In the genomic region with DNA sequence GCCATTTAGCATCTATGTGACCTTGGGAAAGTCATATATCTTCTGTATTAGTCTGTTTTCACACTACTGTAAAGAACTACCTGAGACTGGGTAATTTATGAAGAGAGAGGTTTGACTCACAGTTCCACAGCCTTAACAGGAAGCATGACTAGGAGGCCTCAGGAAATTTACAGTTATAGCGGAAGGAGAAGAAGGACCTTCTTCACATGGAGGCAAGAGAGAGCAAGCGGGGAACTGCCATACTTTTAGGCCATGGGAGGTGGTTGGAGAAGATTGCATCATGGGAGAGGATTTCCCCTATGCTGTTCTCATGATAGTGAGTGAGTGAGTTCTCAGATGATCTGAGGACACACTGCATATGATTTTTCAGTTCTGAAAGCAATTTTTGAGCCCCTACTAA, we compare ENCODE assay signal across 34 cellular contexts.
DNase-seq lines count a peak whose midpoint lies in the region; ATAC-seq, FAIRE-seq and TF ChIP-seq lines count a peak whose summit lies in the region.
"Had no signal": no experiment of that assay in that cellular context is flagged by ENCODE, and none has a peak within 500 bp of the region (broad histone marks: within the 10 kb centered on the region; RNA-seq: fewer than 3 reads in every experiment).

No MANE protein-coding gene starts in this region.

- no peaks in the 10 kb centered on the region for H3K9me1 ChIP-seq in keratinocyte (ENCODE audit: control insufficient read depth, extremely low read depth, insufficient read depth, low read length)

- intact Hi-C loops in Right ventricle myocardium inferior (cut with DNase I): no loop called here

- peak overlapping the region; percentile 21 to 79 (median 64) for H3K4me2 ChIP-seq in BLaER1 treated with 17β-estradiol and CSF1 and Interleukin-3, amounts not matched to agents 10 nM and 100 nM
- H3K4me2 ChIP-seq in keratinocyte (ENCODE audit: control insufficient read depth, extremely low read depth, insufficient read depth, low read depth, low read length): no peak overlapping the region
- H3K4me2 ChIP-seq: KMS-11 had no signal

- H3K27me3 ChIP-seq in BLaER1 treated with 17β-estradiol and CSF1 and Interleukin-3, amounts not matched to agents 10 nM and 100 nM: no peaks in the 10 kb centered on the region
- H3K27me3 ChIP-seq in keratinocyte (ENCODE audit: control insufficient read depth, extremely low read depth, insufficient read depth, low read length): no peaks in the 10 kb centered on the region
- H3K27me3 ChIP-seq: adrenal gland, esophagus muscularis mucosa, gastrocnemius medialis, vagina had no signal

- H3K36me3 ChIP-seq in BLaER1 treated with 17β-estradiol and CSF1 and Interleukin-3, amounts not matched to agents 10 nM and 100 nM: peaks cover 0 to 28% (median 9%) of the 10 kb centered on the region in 11 experiments; a peak in 9 of 22 replicates
- H3K36me3 ChIP-seq in keratinocyte (ENCODE audit: control insufficient read depth in 2 of 2, extremely low read depth in 1 of 2, insufficient read depth in 2 of 2, low read length in 2 of 2): peaks cover 0 to 3% of the 10 kb centered on the region in 2 experiments
- H3K36me3 ChIP-seq: adrenal gland, esophagus muscularis mucosa, gastrocnemius medialis, thoracic aorta, vagina, WERI-Rb-1 had no signal

- FAIRE-seq in keratinocyte (lab: Jason Lieb, UNC): peak; percentile 56

- H3K27ac ChIP-seq in BLaER1 treated with 17β-estradiol and CSF1 and Interleukin-3, amounts not matched to agents 10 nM and 100 nM: peak overlapping the region in 10 of 11 experiments; percentile 16 to 86 (median 66); a peak in 18 of 22 replicates
- peak overlapping the region; percentile 13 for H3K27ac ChIP-seq in keratinocyte (ENCODE audit: control insufficient read depth, insufficient read depth, low read length)
- H3K27ac ChIP-seq: adrenal gland, esophagus muscularis mucosa, gastrocnemius medialis, KMS-11, thoracic aorta, vagina, WERI-Rb-1 had no signal

- peak overlapping the region in 5 of 10 experiments; percentile 1 to 38 (median 35); a peak in 6 of 20 replicates for H3K4me3 ChIP-seq in BLaER1 treated with 17β-estradiol and CSF1 and Interleukin-3, amounts not matched to agents 10 nM and 100 nM
- H3K4me3 ChIP-seq in choroid plexus epithelial cell (ENCODE audit: low read depth, low read length): no peak overlapping the region
- H3K4me3 ChIP-seq in keratinocyte (ENCODE audit: control insufficient read depth in 2 of 3, extremely low read depth in 1 of 3, insufficient read depth in 2 of 3, low read depth in 1 of 3, low read length in 3 of 3): no peak overlapping the region
- H3K4me3 ChIP-seq: adrenal gland, esophagus muscularis mucosa, gastrocnemius medialis, thoracic aorta, vagina had no signal

- no peaks in the 10 kb centered on the region for H4K20me1 ChIP-seq in BLaER1 treated with 17β-estradiol and CSF1 and Interleukin-3, amounts not matched to agents 10 nM and 100 nM
- no peaks in the 10 kb centered on the region for H4K20me1 ChIP-seq in keratinocyte (ENCODE audit: control insufficient read depth, extremely low read depth, insufficient read depth, low read length)

- no peaks in the 10 kb centered on the region for H3K79me2 ChIP-seq in keratinocyte (ENCODE audit: control insufficient read depth, insufficient read depth, low read length)

- dilution Hi-C loops in keratinocyte (cut with MboI; ENCODE audit: extremely low pct_ligation_motif_present, low sequenced_read_pairs): no loop called here

- no peak overlapping the region for H2AFZ ChIP-seq in keratinocyte (ENCODE audit: control insufficient read depth, low read length)

- ATAC-seq in Right ventricle myocardium inferior (no peak), GM19395 (IDR thresholded peaks at IDR 0.05; ENCODE audit: unreplicated experiment) (no peak)
- ATAC-seq: activated T-cell treated with anti-CD3 and anti-CD28 coated beads, Interleukin-2, amount 50 U/mL, for 4 hours; CD8-positive, alpha-beta T cell; gastrocnemius medialis; left lobe of liver; Panc1 had no signal

- DNase-seq in M059J (ENCODE audit: low read depth) (peak; percentile 45), choroid plexus epithelial cell (ENCODE audit: low read depth) (peak; percentile 17), keratinocyte (ENCODE audit: low read depth, low spot score) (no peak), NCI-H2196 (lab: John Stamatoyannopoulos, UW; ENCODE audit: unreplicated experiment) (no peak), Right ventricle myocardium inferior (ENCODE audit: missing footprints) (no peak), COLO668 (lab: John Stamatoyannopoulos, UW; ENCODE audit: unreplicated experiment) (no peak)
- DNase-seq: activated CD4-positive, alpha-beta T cell treated with anti-CD3 and anti-CD28 coated beads for 48 hours; activated T-cell treated with anti-CD3 and anti-CD28 coated beads, Interleukin-2, amount 50 U/mL, for 4 hours; adrenal gland; CD8-positive, alpha-beta T cell; effector CD4-positive, alpha-beta T cell; gastrocnemius medialis; GF-D8; HCEC 1CT; hippocampal formation; NCI-H1048; NCI-H187; NCI-H2171; NCI-H526; NK-92 treated with Interleukin-12 subunit alpha and Interleukin-12 subunit beta, amount 100 ng/mL, for 24 hours; SIG-M5; stimulated activated CD4-positive, alpha-beta T cell treated with anti-CD3 and anti-CD28 coated beads, Interleukin-15, amount 100 ng/mL, for 24 hours; stimulated activated naive CD4-positive, alpha-beta T cell treated with Interleukin-2 at 50 U/mL for 16 hours; SW 1271; T-helper 9 cell; WERI-Rb-1 had no signal

- TF ChIP-seq CTCF in choroid plexus epithelial cell (conservative IDR thresholded peaks at IDR 0.05; ENCODE audit: low read depth, low read length): no peak
- TF ChIP-seq CTCF in keratinocyte (optimal IDR thresholded peaks at IDR 0.05 in 1 of 3, IDR thresholded peaks at IDR 0.05 in 1 of 3, conservative IDR thresholded peaks at IDR 0.05 in 1 of 3; ENCODE audit: extremely low read depth in 1 of 3, insufficient read depth in 2 of 3, low read length in 3 of 3): no peak

- H3K4me1 ChIP-seq in BLaER1 treated with 17β-estradiol and CSF1 and Interleukin-3, amounts not matched to agents 10 nM and 100 nM: peaks cover 27 to 72% (median 43%) of the 10 kb centered on the region in 10 experiments
- H3K4me1 ChIP-seq in keratinocyte (ENCODE audit: control insufficient read depth, extremely low read depth, insufficient read depth, low read length): no peaks in the 10 kb centered on the region
- H3K4me1 ChIP-seq: adrenal gland, gastrocnemius medialis, vagina had no signal

- H3K9ac ChIP-seq in BLaER1 treated with 17β-estradiol and CSF1 and Interleukin-3, amounts not matched to agents 10 nM and 100 nM: peak overlapping the region in 5 of 11 experiments; percentile 4 to 79 (median 29); a peak in 7 of 22 replicates
- H3K9ac ChIP-seq in keratinocyte (ENCODE audit: control insufficient read depth, extremely low read depth, insufficient read depth, low read length): no peak overlapping the region
- H3K9ac ChIP-seq: KMS-11 had no signal

- H3K9me3 ChIP-seq in BLaER1 treated with 17β-estradiol and CSF1 and Interleukin-3, amounts not matched to agents 10 nM and 100 nM (replicated peaks in 1 of 11): peaks cover 43 to 59% (median 47%) of the 10 kb centered on the region in 11 experiments
- H3K9me3 ChIP-seq in keratinocyte (ENCODE audit: control insufficient read depth, low read depth, low read length): no peaks in the 10 kb centered on the region
- H3K9me3 ChIP-seq: adrenal gland, esophagus muscularis mucosa, gastrocnemius medialis, thoracic aorta, vagina had no signal

Comparison
In these comparisons a context has a peak if more than half of its experiments do, and no peak if none do; other contexts are left out.
1. DNase-seq: peak in M059J (single experiment) and choroid plexus epithelial cell (single experiment); none in keratinocyte (single experiment), NCI-H2196 (single experiment), Right ventricle myocardium inferior (single experiment) and COLO668 (single experiment).